ENCODE assay signal across 11 cellular contexts in genomic region chr13:58682616-58683015, GRCh38.
"Had no signal": no experiment of that assay in that cellular context is flagged by ENCODE, and none has a peak within 500 bp of the region (broad histone marks: within the 10 kb centered on the region; RNA-seq: fewer than 3 reads in every experiment).

No MANE protein-coding gene starts in this region.

- H2AFZ ChIP-seq: GM23248, GM23338 had no signal

- H3K4me3 ChIP-seq: GM23248, GM23338, HAP-1 had no signal

- FAIRE-seq: H1, H54 had no signal

- H3K27ac ChIP-seq: GM23248 had no signal

- DNase-seq: GM23248, GOT3, H7, H9, HCEC 1CT, HFFc6 had no signal

- H3K9ac ChIP-seq: GM23248 had no signal

- H3K4me2 ChIP-seq: GM23338 had no signal

- ATAC-seq: GM23338, HCT116 had no signal

- H3K36me3 ChIP-seq: HAP-1 had no signal

- H3K9me3 ChIP-seq: HAP-1 had no signal
